In genomic region chr20:63552481-63553249, GRCh38 we compare ENCODE assay signal across 8 cellular contexts. TPM values are rescaled to one million over a fixed set of nuclear protein-coding genes. Genes with fewer than 3 reads are reported as not detected.
A peak's percentile ranks its signal among the peaks of the same experiment; 100 is the strongest.
DNase-seq lines count a peak whose midpoint lies in the region; ATAC-seq and TF ChIP-seq lines count a peak whose summit lies in the region.

No MANE protein-coding gene starts in this region.

- H3K4me2 ChIP-seq in DOHH2 (ENCODE audit: low read length) (peak overlapping the region; percentile 81), SU-DHL-6 (ENCODE audit: low read depth, low read length, poor library complexity, severe bottlenecking) (peak overlapping the region; percentile 15), smooth muscle cell (no peak overlapping the region)

- H3K27ac ChIP-seq in DOHH2 (ENCODE audit: low read depth, low read length) (peak overlapping the region; percentile 53), SU-DHL-6 (ENCODE audit: low read depth, low read length) (no peak overlapping the region), smooth muscle cell (ENCODE audit: low read depth) (no peak overlapping the region)

- H3K36me3 ChIP-seq in DOHH2 (ENCODE audit: control insufficient read depth, low read length): no peaks in the 10 kb centered on the region
- H3K36me3 ChIP-seq in SU-DHL-6 (ENCODE audit: low read length): no peaks in the 10 kb centered on the region
- no peaks in the 10 kb centered on the region for H3K36me3 ChIP-seq in smooth muscle cell (ENCODE audit: low read depth)

- TF ChIP-seq CTCF in DOHH2 (IDR thresholded peaks at IDR 0.05; ENCODE audit: low read depth, low read length, poor library complexity, severe bottlenecking) (no peak), SU-DHL-6 (IDR thresholded peaks at IDR 0.05; ENCODE audit: insufficient read depth, low read length, poor library complexity, severe bottlenecking) (no peak), epithelial cell of esophagus (IDR thresholded peaks at IDR 0.05; ENCODE audit: insufficient read depth, low read depth, low read length, missing control alignments) (no peak), smooth muscle cell (IDR thresholded peaks at IDR 0.05; ENCODE audit: borderline replicate concordance, insufficient read depth, poor library complexity, severe bottlenecking) (no peak)

- H2AFZ ChIP-seq in SU-DHL-6 (ENCODE audit: low read depth, low read length, severe bottlenecking) (no peak overlapping the region), smooth muscle cell (ENCODE audit: low read depth) (no peak overlapping the region)

- H3F3A ChIP-seq in DOHH2 (ENCODE audit: control insufficient read depth, insufficient read depth): peaks cover 7% of the 10 kb centered on the region
- peaks cover 3% of the 10 kb centered on the region; the same call in 1 of the 2 replicates for H3F3A ChIP-seq in SU-DHL-6 (ENCODE audit: insufficient read depth)
- peaks cover 18% of the 10 kb centered on the region for H3F3A ChIP-seq in smooth muscle cell (ENCODE audit: low read depth)

- H3K4me3 ChIP-seq in DOHH2 (ENCODE audit: low read length) (peak overlapping the region; percentile 60), SU-DHL-6 (ENCODE audit: insufficient read depth, low read length, poor library complexity, severe bottlenecking) (no peak overlapping the region), epithelial cell of esophagus (ENCODE audit: low read length) (no peak overlapping the region), smooth muscle cell (no peak overlapping the region)

- H3K9me3 ChIP-seq in DOHH2 (ENCODE audit: control insufficient read depth, insufficient read depth, low read length) (no peaks in the 10 kb centered on the region), SU-DHL-6 (ENCODE audit: insufficient read depth, low read length) (no peaks in the 10 kb centered on the region), smooth muscle cell (replicated peaks; ENCODE audit: low read depth) (no peaks in the 10 kb centered on the region)

- peak; percentile 42 for DNase-seq in epithelial cell of esophagus (ENCODE audit: low read depth)
- no peak for DNase-seq in NK-92 treated with Interleukin-12 subunit alpha and Interleukin-12 subunit beta, amount 100 ng/mL, for 24 hours (lab: John Stamatoyannopoulos, UW)
- no peak for DNase-seq in smooth muscle cell (lab: John Stamatoyannopoulos, UW; ENCODE audit: unreplicated experiment)
- no peak for DNase-seq in cortex of kidney (lab: John Stamatoyannopoulos, UW)
- no peak for DNase-seq in NCI-H748 (lab: John Stamatoyannopoulos, UW; ENCODE audit: unreplicated experiment)

- H3K4me1 ChIP-seq in DOHH2 (ENCODE audit: control insufficient read depth, low read length): peaks cover 36% of the 10 kb centered on the region
- peaks cover 8% of the 10 kb centered on the region for H3K4me1 ChIP-seq in smooth muscle cell (ENCODE audit: low read depth)

- 42% methylated on average over 15 of the region's 15 CpGs for WGBS in smooth muscle cell (ENCODE audit: low lambda C conversion rate)

- no peaks in the 10 kb centered on the region for H3K79me2 ChIP-seq in DOHH2 (ENCODE audit: control insufficient read depth, low read length)
- no peaks in the 10 kb centered on the region for H3K79me2 ChIP-seq in SU-DHL-6 (ENCODE audit: insufficient read depth, low read length)
- H3K79me2 ChIP-seq in smooth muscle cell (ENCODE audit: low read depth): no peaks in the 10 kb centered on the region

- peaks cover 46% of the 10 kb centered on the region for H3K27me3 ChIP-seq in DOHH2 (ENCODE audit: control insufficient read depth, low read length)
- no peaks in the 10 kb centered on the region for H3K27me3 ChIP-seq in SU-DHL-6 (ENCODE audit: low read length)
- no peaks in the 10 kb centered on the region for H3K27me3 ChIP-seq in smooth muscle cell (ENCODE audit: low read depth)

- H3K9me2 ChIP-seq in DOHH2 (replicated peaks; ENCODE audit: control insufficient read depth, low read length) (no peaks in the 10 kb centered on the region), SU-DHL-6 (replicated peaks; ENCODE audit: insufficient read depth, low read length) (no peaks in the 10 kb centered on the region)

- H4K20me1 ChIP-seq in DOHH2 (ENCODE audit: control insufficient read depth, insufficient read depth, low read depth, low read length): peaks cover 4% of the 10 kb centered on the region; the same call in 1 of the 2 replicates
- H4K20me1 ChIP-seq in SU-DHL-6 (ENCODE audit: low read depth, low read length): no peaks in the 10 kb centered on the region; the same call in 1 of the 2 replicates
- H4K20me1 ChIP-seq in smooth muscle cell (ENCODE audit: low read depth): no peaks in the 10 kb centered on the region

- ATAC-seq in HG02642 (IDR thresholded peaks at IDR 0.05; ENCODE audit: poor library complexity, unreplicated experiment): peak; percentile 26

- H3K9ac ChIP-seq in SU-DHL-6 (ENCODE audit: low read length) (no peak overlapping the region), smooth muscle cell (ENCODE audit: low read depth) (no peak overlapping the region)

RNA-seq across cellular contexts. Expression of gene FNDC11, which starts 1.3 kb away (rescaled TPM):
- 0.72 and 2.5 TPM in 2 replicates for total RNA-seq in smooth muscle cell
- polyA plus RNA-seq in smooth muscle cell: 2.2 and 3.6 TPM in 2 replicates

RNA-seq across cellular contexts. Expression of gene SRMS, which starts 5.1 kb away (rescaled TPM):
- not detected in 2 replicates for total RNA-seq in smooth muscle cell
- polyA plus RNA-seq in smooth muscle cell: 0.19 TPM in 1 of 2 replicates, not detected in the other

RNA-seq across cellular contexts. Expression of gene PTK6, which starts 15.5 kb away (rescaled TPM):
- total RNA-seq in smooth muscle cell: 0.09 TPM in 1 of 2 replicates, not detected in the other
- polyA plus RNA-seq in smooth muscle cell: 0.05 and 0.15 TPM in 2 replicates

RNA-seq across cellular contexts. Expression of gene HELZ2, which starts 21.4 kb away (rescaled TPM):
- 9.8 and 13.8 TPM in 2 replicates for total RNA-seq in smooth muscle cell
- 3.0 and 4.3 TPM in 2 replicates for polyA plus RNA-seq in smooth muscle cell

RNA-seq across cellular contexts. Expression of gene PPDPF, which starts 32.1 kb away (rescaled TPM):
- 97.7 and 118 TPM in 2 replicates for total RNA-seq in smooth muscle cell
- polyA plus RNA-seq in smooth muscle cell: 365 and 418 TPM in 2 replicates
